ENCODE assay signal across 8 cellular contexts in genomic region chr1:18299441-18300338, GRCh38.
A peak's percentile ranks its signal among the peaks of the same experiment; 100 is the strongest.
DNase-seq lines count a peak whose midpoint lies in the region; ATAC-seq and TF ChIP-seq lines count a peak whose summit lies in the region.

No MANE protein-coding gene starts in this region.

- no peak overlapping the region for H3K27ac ChIP-seq in SK-N-SH (ENCODE audit: low read depth in 2 of 2, low read length in 1 of 2)
- H3K27ac ChIP-seq in right lobe of liver, result no peak overlapping the region

- TF ChIP-seq POLR2A in right lobe of liver (IDR thresholded peaks at IDR 0.05), result no peak

- peaks cover 0 to 4% of the 10 kb centered on the region in 2 experiments; a peak in 1 of 4 replicates for H3K4me1 ChIP-seq in SK-N-SH (ENCODE audit: control insufficient read depth in 1 of 2, insufficient read depth in 2 of 2, low read depth in 1 of 2, low read length in 1 of 2)
- H3K4me1 ChIP-seq in right lobe of liver, result no peaks in the 10 kb centered on the region

- intact Hi-C loops in right lobe of liver (cut with DNase I), result loop anchor here in 1 of 2 donors (5.0 kb wide), 1 partner anchor 273 kb away; no protein-coding TSS in a partner anchor

- peak; percentile 41 for TF ChIP-seq CTCF in SK-N-SH (IDR thresholded peaks at IDR 0.05)
- peak; percentile 42 for TF ChIP-seq CTCF in LNCaP clone FGC (IDR thresholded peaks at IDR 0.05; ENCODE audit: control insufficient read depth, extremely low read depth, insufficient read depth)
- TF ChIP-seq CTCF in WTC11 (IDR thresholded peaks at IDR 0.05), result peak; percentile 92
- TF ChIP-seq CTCF in right lobe of liver (IDR thresholded peaks at IDR 0.05), result peak; percentile 67 to 83 (median 76)

- H2AFZ ChIP-seq in SK-N-SH (ENCODE audit: low read depth), result no peak overlapping the region

- H3K36me3 Mint-ChIP-seq in WTC11, result peaks cover 12% of the 10 kb centered on the region

- TF ChIP-seq EP300 in SK-N-SH (IDR thresholded peaks at IDR 0.05; ENCODE audit: borderline replicate concordance in 1 of 2, low read depth in 1 of 2, low read length in 1 of 2), result no peak

- H3K9ac ChIP-seq in SK-N-SH, result no peak overlapping the region

- H3F3A ChIP-seq in SK-N-SH (replicated peaks; ENCODE audit: insufficient read depth), result no peaks in the 10 kb centered on the region

- TF ChIP-seq RAD21 in SK-N-SH (IDR thresholded peaks at IDR 0.05; ENCODE audit: low read length), result peak; percentile 58

- peak overlapping the region; percentile 95 for H3K27ac Mint-ChIP-seq in WTC11

- H3K4me2 ChIP-seq in SK-N-SH, result no peak overlapping the region

- H3K4me3 ChIP-seq in SK-N-SH (ENCODE audit: low read depth in 2 of 2, low read length in 1 of 2) (no peak overlapping the region; a peak in 1 of 4 replicates), LNCaP clone FGC (ENCODE audit: low read depth, low read length) (no peak overlapping the region), right lobe of liver (no peak overlapping the region)

- no peaks in the 10 kb centered on the region for H3K9me2 ChIP-seq in SK-N-SH

- POLR2A ChIA-PET in SK-N-SH (lab: Yijun Ruan, JAX) (no interaction called here), WTC11 (lab: Charles Lee) (no interaction called here)

- peaks cover 6% of the 10 kb centered on the region for H3K9me3 Mint-ChIP-seq in WTC11

- H3K4me1 Mint-ChIP-seq in WTC11, result peaks cover 53% of the 10 kb centered on the region

- no peaks in the 10 kb centered on the region for H3K27me3 Mint-ChIP-seq in WTC11 (ENCODE audit: low read depth)

- H3K79me2 ChIP-seq in SK-N-SH (ENCODE audit: insufficient read depth), result no peaks in the 10 kb centered on the region

- H3K36me3 ChIP-seq in SK-N-SH (replicated peaks in 1 of 2; ENCODE audit: control insufficient read depth in 1 of 2, insufficient read depth in 2 of 2, low read length in 1 of 2), result no peaks in the 10 kb centered on the region
- no peaks in the 10 kb centered on the region for H3K36me3 ChIP-seq in right lobe of liver

- CTCF ChIA-PET in SK-N-SH (lab: Yijun Ruan, JAX), result interaction anchor here (0.7 to 8.0 kb wide), 36 partner anchors 10 to 638 kb away, joined by 3 to 72 read pairs (median 4); no protein-coding TSS in a partner anchor
- CTCF ChIA-PET in WTC11 (lab: Charles Lee), result interaction anchor here (0.7 to 6.8 kb wide), 40 partner anchors 8 to 384 kb away, joined by 3 to 75 read pairs (median 4); partner anchors contain the start of genes IGSF21 and KLHDC7A

- no peak for ATAC-seq in SK-N-SH treated with all-trans-retinoic acid at 6 μM for 48 hours
- peak; percentile 4; the same call in 1 of the 2 replicates for ATAC-seq in WTC11
- ATAC-seq in right lobe of liver, result peak; percentile 64 to 75 (median 70)
- ATAC-seq in HG02588 (IDR thresholded peaks at IDR 0.05; ENCODE audit: unreplicated experiment), result no peak
- ATAC-seq in HG03175 (IDR thresholded peaks at IDR 0.05; ENCODE audit: unreplicated experiment), result no peak

- no peak overlapping the region; the same call in 1 of the 2 replicates for H3K4me3 Mint-ChIP-seq in WTC11

- 32% methylated on average over 7 of the region's 7 CpGs for WGBS in SK-N-SH (ENCODE audit: low lambda C conversion rate)
- 48% methylated on average over 7 of the region's 7 CpGs for WGBS in right lobe of liver (ENCODE audit: insufficient coverage, low coverage, low lambda C conversion rate, missing lambda C conversion rate)

- H3K27me3 ChIP-seq in SK-N-SH (ENCODE audit: insufficient read depth), result no peaks in the 10 kb centered on the region
- H3K27me3 ChIP-seq in right lobe of liver, result no peaks in the 10 kb centered on the region

- no peaks in the 10 kb centered on the region for H4K20me1 ChIP-seq in SK-N-SH (ENCODE audit: insufficient read depth)

- no peaks in the 10 kb centered on the region for H3K9me3 ChIP-seq in SK-N-SH
- no peaks in the 10 kb centered on the region for H3K9me3 ChIP-seq in right lobe of liver

- DNase-seq in SK-N-SH (peak; percentile 73), LNCaP clone FGC (ENCODE audit: low read depth) (peak; percentile 18), WTC11 (ENCODE audit: low spot score) (peak; percentile 52), right lobe of liver (no peak), anterior cingulate cortex (lab: John Stamatoyannopoulos, UW) (no peak)

TF ChIP-seq in SK-N-SH, 30 proteins besides CTCF, POLR2A, EP300 and RAD21:
- TF ChIP-seq GABPA (IDR thresholded peaks at IDR 0.05; ENCODE audit: low read depth) (no peak), SMC3 (IDR thresholded peaks at IDR 0.05; ENCODE audit: low read depth, low read length) (peak; percentile 28; the same call in 1 of the 2 replicates), YY1 (IDR thresholded peaks at IDR 0.05; ENCODE audit: low read depth) (no peak), CHD2 (IDR thresholded peaks at IDR 0.05; ENCODE audit: low read length, partially characterized antibody) (no peak)
TF ChIP-seq in SK-N-SH: peak in this region for 1.

TF ChIP-seq in SK-N-SH treated with all-trans-retinoic acid at 6 μM for 48 hours, 23 proteins besides CTCF, POLR2A, EP300 and RAD21:
- no peak for TF ChIP-seq CSDC2 (CRISPR knock-in tag; IDR thresholded peaks at IDR 0.05)
- no peak for TF ChIP-seq PPARA (CRISPR knock-in tag; IDR thresholded peaks at IDR 0.05; ENCODE audit: borderline replicate concordance)
- no peak for TF ChIP-seq ZNF8 (CRISPR knock-in tag; IDR thresholded peaks at IDR 0.05)

TF ChIP-seq in WTC11, 78 proteins besides CTCF, POLR2A, EP300 and RAD21:
- TF ChIP-seq ZNF532 (CRISPR knock-in tag; IDR thresholded peaks at IDR 0.05; ENCODE audit: borderline replicate concordance) (peak; percentile 67; the same call in 1 of the 2 replicates), GRHL2 (CRISPR knock-in tag; IDR thresholded peaks at IDR 0.05; ENCODE audit: insufficient replicate concordance, severe bottlenecking) (no peak), ZSCAN18 (CRISPR knock-in tag; IDR thresholded peaks at IDR 0.05) (no peak), ELF4 (CRISPR knock-in tag; IDR thresholded peaks at IDR 0.05; ENCODE audit: low read depth) (no peak)

Comparison
In these comparisons a context has a peak if more than half of its experiments do, and no peak if none do; other contexts are left out.
1. DNase-seq: peak in SK-N-SH (single experiment), LNCaP clone FGC (single experiment) and WTC11 (single experiment); none in right lobe of liver (0 of 3) and anterior cingulate cortex (0 of 58).
2. CTCF ChIP-seq: peak in every context shown above with its lines; median percentile 92 in WTC11; 76 in right lobe of liver; 42 in LNCaP clone FGC; 41 in SK-N-SH.
3. ATAC-seq: peak in WTC11 (single experiment) and right lobe of liver (4 of 4); none in SK-N-SH treated with all-trans-retinoic acid at 6 μM for 48 hours (single experiment), HG02588 (single experiment) and HG03175 (single experiment).
4. Of the 6 proteins assayed by ChIP-seq in both WTC11 and SK-N-SH: peak only in WTC11: none; only in SK-N-SH: none; in both: CTCF; in neither: 5.